12 cellular contexts compared by ENCODE assay signal in genomic region chr2:150479075-150479915, GRCh38. TPM values are rescaled to one million over a fixed set of nuclear protein-coding genes. Genes with fewer than 3 reads are reported as not detected.
DNase-seq lines count a peak whose midpoint lies in the region; ATAC-seq and TF ChIP-seq lines count a peak whose summit lies in the region.
"Had no signal": no experiment of that assay in that cellular context is flagged by ENCODE, and none has a peak within 500 bp of the region (broad histone marks: within the 10 kb centered on the region; RNA-seq: fewer than 3 reads in every experiment).

No MANE protein-coding gene starts in this region.

- H3K27me3 ChIP-seq in GM23248 (replicated peaks; ENCODE audit: insufficient read depth) (no peaks in the 10 kb centered on the region), SJSA1 (replicated peaks) (no peaks in the 10 kb centered on the region; the same call in 1 of the 2 replicates), esophagus squamous epithelium (no peaks in the 10 kb centered on the region), rectal smooth muscle tissue (ENCODE audit: control insufficient read depth, insufficient read depth, low read length) (no peaks in the 10 kb centered on the region), gastrocnemius medialis (no peaks in the 10 kb centered on the region)
- H3K27me3 ChIP-seq in CD8-positive, alpha-beta memory T cell (ENCODE audit: insufficient read depth, low read length, poor library complexity, severe bottlenecking) = no peaks in the 10 kb centered on the region

- H3K4me3 Mint-ChIP-seq in CD8-positive, alpha-beta memory T cell = no peak overlapping the region
- H3K4me3 Mint-ChIP-seq: CD4-positive, alpha-beta T cell; stimulated activated memory B cell treated with anti-CD40 and anti-IgM and Interleukin-4, amounts not matched to agents 10 μg/mL and 1 μg/mL and 100 μg/mL, for 72 hours had no signal

- H3K36me3 Mint-ChIP-seq in CD8-positive, alpha-beta memory T cell = no peaks in the 10 kb centered on the region
- H3K36me3 Mint-ChIP-seq: stimulated activated memory B cell treated with anti-CD40 and anti-IgM and Interleukin-4, amounts not matched to agents 10 μg/mL and 1 μg/mL and 100 μg/mL, for 72 hours had no signal

- in situ Hi-C loops in GM23248 (cut with MboI) (loop anchor here (25.0 kb wide), 1 partner anchor 433 kb away; no protein-coding TSS in a partner anchor), gastrocnemius medialis (cut with MboI; ENCODE audit: low sequenced_read_pairs in 4 of 4) (loop anchor here in 1 of 4 donors (25.0 kb wide), 1 partner anchor 667 kb away; no protein-coding TSS in a partner anchor), GM13977 (cut with MboI; ENCODE audit: low pct_unique_long_range_greater_than_20kb, low sequenced_read_pairs, unreplicated experiment) (loop anchor here (25.0 kb wide), 1 partner anchor 892 kb away; the partner anchor contains the start of gene MMADHC)

- H4K20me1 ChIP-seq in GM23248 (ENCODE audit: insufficient read depth) = 0 out of 2 replicates have a peak, but pooled peaks cover 26% of the 10 kb centered on the region

- peaks cover 7 to 13% of the 10 kb centered on the region in 2 donors for H3K27me3 Mint-ChIP-seq in CD8-positive, alpha-beta memory T cell
- H3K27me3 Mint-ChIP-seq: stimulated activated memory B cell treated with anti-CD40 and anti-IgM and Interleukin-4, amounts not matched to agents 10 μg/mL and 1 μg/mL and 100 μg/mL, for 72 hours had no signal

- H3K4me3 ChIP-seq in GM23248 (peak overlapping the region; percentile 92), SJSA1 (no peak overlapping the region), esophagus squamous epithelium (peak overlapping the region in 3 of 4 donors; percentile 4 to 11 (median 6)), rectal smooth muscle tissue (ENCODE audit: low read length) (no peak overlapping the region), gastrocnemius medialis (no peak overlapping the region)
- no peak overlapping the region for H3K4me3 ChIP-seq in CD8-positive, alpha-beta memory T cell (ENCODE audit: low read length)

- peaks cover 98% of the 10 kb centered on the region for H3F3A ChIP-seq in GM23248 (ENCODE audit: insufficient read depth)

- CTCF ChIA-PET in CD8-positive, alpha-beta memory T cell (lab: Charles Lee) = no interaction called here

- no peaks in the 10 kb centered on the region for H3K9me3 Mint-ChIP-seq in CD8-positive, alpha-beta memory T cell
- H3K9me3 Mint-ChIP-seq: CD4-positive, alpha-beta T cell had no signal

- intact Hi-C loops in esophagus squamous epithelium (cut with DNase I) = no loop called here
- intact Hi-C loops in gastrocnemius medialis (cut with DNase I; ENCODE audit: low total_unique reads) = no loop called here

- H3K4me1 ChIP-seq in GM23248 (ENCODE audit: insufficient read depth) = peaks cover 96% of the 10 kb centered on the region
- H3K4me1 ChIP-seq in SJSA1 (replicated peaks) = peaks cover 98% of the 10 kb centered on the region
- peaks cover 18 to 100% (median 70%) of the 10 kb centered on the region in 3 donors for H3K4me1 ChIP-seq in esophagus squamous epithelium
- peaks cover 40% of the 10 kb centered on the region for H3K4me1 ChIP-seq in rectal smooth muscle tissue (ENCODE audit: control insufficient read depth, insufficient read depth, low read length)
- peaks cover 75 to 80% of the 10 kb centered on the region in 2 donors for H3K4me1 ChIP-seq in gastrocnemius medialis
- no peaks in the 10 kb centered on the region for H3K4me1 ChIP-seq in CD8-positive, alpha-beta memory T cell (ENCODE audit: insufficient read depth, low read length)

- POLR2A ChIA-PET in CD8-positive, alpha-beta memory T cell (lab: Charles Lee) = no interaction called here

- no peak overlapping the region for H2AFZ ChIP-seq in GM23248

- no peaks in the 10 kb centered on the region for H3K9me2 ChIP-seq in GM23248 (ENCODE audit: insufficient read depth)

- H3K9me3 ChIP-seq in GM23248 (ENCODE audit: low read depth) (no peaks in the 10 kb centered on the region), SJSA1 (replicated peaks) (no peaks in the 10 kb centered on the region), esophagus squamous epithelium (no peaks in the 10 kb centered on the region), gastrocnemius medialis (no peaks in the 10 kb centered on the region)
- H3K9me3 ChIP-seq in CD8-positive, alpha-beta memory T cell (ENCODE audit: low read length) = no peaks in the 10 kb centered on the region

- H3K79me2 ChIP-seq in GM23248 (ENCODE audit: insufficient read depth) = peaks cover 100% of the 10 kb centered on the region

- 0 to 2% methylated on average over 3 of the region's 3 CpGs for WGBS in GM23248 (ENCODE audit: low coverage in 1 of 2, low lambda C conversion rate in 2 of 2, missing lambda C conversion rate in 2 of 2), 2 experiments
- WGBS in esophagus squamous epithelium, 2 donors = 27 to 45% methylated on average over 3 of the region's 3 CpGs

- DNase-seq in GM23248 (peak; percentile 72), SJSA1 (ENCODE audit: low read depth in 1 of 2, low spot score in 2 of 2) (peak in 1 of 2 experiments; percentile 64), esophagus squamous epithelium (lab: John Stamatoyannopoulos, UW) (no peak), gastrocnemius medialis (no peak), GM13977 (ENCODE audit: low spot score) (no peak), NCI-H82 (lab: John Stamatoyannopoulos, UW) (no peak)
- no peak for DNase-seq in CD8-positive, alpha-beta memory T cell
- DNase-seq: CD4-positive, alpha-beta T cell; NCI-H1417 had no signal

- TF ChIP-seq POLR2A in esophagus squamous epithelium (IDR thresholded peaks at IDR 0.05) (no peak), gastrocnemius medialis (IDR thresholded peaks at IDR 0.05) (no peak)

- ATAC-seq in gastrocnemius medialis = no peak
- ATAC-seq: stimulated activated memory B cell treated with anti-CD40 and anti-IgM and Interleukin-4, amounts not matched to agents 10 μg/mL and 1 μg/mL and 100 μg/mL, for 72 hours had no signal

- peak overlapping the region; percentile 96 for H3K9ac ChIP-seq in GM23248
- H3K9ac ChIP-seq in rectal smooth muscle tissue (ENCODE audit: low read length) = no peak overlapping the region

- H3K27ac ChIP-seq in GM23248 (peak overlapping the region; percentile 95), SJSA1 (peak overlapping the region; percentile 59), esophagus squamous epithelium (peak overlapping the region; percentile 71 to 99 (median 88)), rectal smooth muscle tissue (ENCODE audit: low read depth, low read length) (peak overlapping the region; percentile 47), gastrocnemius medialis (peak overlapping the region in 1 of 4 donors; percentile 53)
- no peak overlapping the region for H3K27ac ChIP-seq in CD8-positive, alpha-beta memory T cell (ENCODE audit: low read depth, low read length)

- no peak overlapping the region for H3K27ac Mint-ChIP-seq in CD8-positive, alpha-beta memory T cell
- H3K27ac Mint-ChIP-seq: CD4-positive, alpha-beta T cell; stimulated activated memory B cell treated with anti-CD40 and anti-IgM and Interleukin-4, amounts not matched to agents 10 μg/mL and 1 μg/mL and 100 μg/mL, for 72 hours had no signal

- H3K4me1 Mint-ChIP-seq in CD8-positive, alpha-beta memory T cell = no peaks in the 10 kb centered on the region
- H3K4me1 Mint-ChIP-seq: stimulated activated memory B cell treated with anti-CD40 and anti-IgM and Interleukin-4, amounts not matched to agents 10 μg/mL and 1 μg/mL and 100 μg/mL, for 72 hours had no signal

- TF ChIP-seq CTCF in esophagus squamous epithelium (IDR thresholded peaks at IDR 0.05) (no peak), gastrocnemius medialis (IDR thresholded peaks at IDR 0.05 in 4 of 5, conservative IDR thresholded peaks at IDR 0.05 in 1 of 5) (no peak), GM13977 (IDR thresholded peaks at IDR 0.05; ENCODE audit: extremely low read depth, insufficient read depth, missing control alignments) (no peak)

- H3K36me3 ChIP-seq in GM23248 (ENCODE audit: low read depth) (peaks cover 72% of the 10 kb centered on the region), SJSA1 (peaks cover 97% of the 10 kb centered on the region), esophagus squamous epithelium (peaks cover 0 to 14% (median 0%) of the 10 kb centered on the region in 3 donors), rectal smooth muscle tissue (ENCODE audit: control insufficient read depth, insufficient read depth, low read length) (no peaks in the 10 kb centered on the region), gastrocnemius medialis (no peaks in the 10 kb centered on the region)
- no peaks in the 10 kb centered on the region for H3K36me3 ChIP-seq in CD8-positive, alpha-beta memory T cell (ENCODE audit: insufficient read depth, low read length)

- peak overlapping the region; percentile 95 for H3K4me2 ChIP-seq in GM23248 (ENCODE audit: unreplicated experiment)

RNA-seq across cellular contexts. Expression of gene RND3, which starts 8.2 kb away (rescaled TPM):
- 244 and 271 TPM in 2 replicates for total RNA-seq in GM23248 (2014; rRNA removed; shearing (Covaris generic))
- 198 and 199 TPM in 2 replicates for polyA plus RNA-seq in GM23248 (2016; fragmentation: Nextera tagmentation; extraction: Ambion mirVana)
- 170 and 178 TPM in 2 replicates for total RNA-seq in SJSA1 (2014; rRNA removed; shearing (Covaris generic))
- total RNA-seq in esophagus squamous epithelium (100 to 1,000 TPM in 1 of 4 donors, 10 to 100 TPM in 3; 67.3 to 163 (median 97.1) TPM), gastrocnemius medialis (10 to 100 TPM in 3 of 4 donors, 1 to 10 TPM in 1; 2.1 to 14.9 (median 12.3) TPM)
- not detected for total RNA-seq in CD8-positive, alpha-beta memory T cell
- polyA plus RNA-seq in CD8-positive, alpha-beta memory T cell = not detected
- total RNA-seq: CD4-positive, alpha-beta T cell; OCI-LY7 had no signal

Comparison
In these comparisons a context has a peak if more than half of its experiments do, and no peak if none do; other contexts are left out.
1. H3K4me3 ChIP-seq: peak in GM23248 (single experiment) and esophagus squamous epithelium (3 of 4); none in SJSA1 (single experiment), rectal smooth muscle tissue (single experiment), gastrocnemius medialis (0 of 4) and CD8-positive, alpha-beta memory T cell (single experiment).
2. RNA of gene RND3, which starts 8.2 kb away (total RNA-seq): 244 to 271 TPM in GM23248, 170 to 178 TPM in SJSA1 and 67.3 to 163 TPM in esophagus squamous epithelium; 2.1 to 14.9 TPM in gastrocnemius medialis and not detected in CD8-positive, alpha-beta memory T cell; every median in the first group is over 4 times any median in the second.